ENCODE assay signal across 23 cellular contexts in genomic region chr1:234292006-234292405, GRCh38.
DNase-seq lines count a peak whose midpoint lies in the region; ATAC-seq, FAIRE-seq and TF ChIP-seq lines count a peak whose summit lies in the region.
"Had no signal": no experiment of that assay in that cellular context is flagged by ENCODE, and none has a peak within 500 bp of the region (broad histone marks: within the 10 kb centered on the region; RNA-seq: fewer than 3 reads in every experiment).

No MANE protein-coding gene starts in this region.

- TF ChIP-seq EP300 in HepG2 (IDR thresholded peaks at IDR 0.05; ENCODE audit: low read depth in 2 of 2, low read length in 2 of 2) (no peak), HepG2 (CRISPR knock-in tag; IDR thresholded peaks at IDR 0.05; ENCODE audit: borderline replicate concordance) (no peak)

- no peak overlapping the region for H3K27ac ChIP-seq in HepG2 (ENCODE audit: extremely low read length, insufficient read depth, low read length)
- H3K27ac ChIP-seq in heart left ventricle: no peak overlapping the region
- H3K27ac ChIP-seq: A549; BLaER1 treated with 17β-estradiol and CSF1 and Interleukin-3, amounts not matched to agents 10 nM and 100 nM had no signal

- no peak for TF ChIP-seq RAD21 in HepG2 (CRISPR knock-in tag; IDR thresholded peaks at IDR 0.05)

- 100% methylated on average over 2 of the region's 4 CpGs for WGBS in HepG2 (ENCODE audit: low lambda C conversion rate)
- WGBS in heart left ventricle, 4 donors: 83 to 90% (median 88%) methylated on average over 4 of the region's 4 CpGs

- H3K9me3 ChIP-seq in HepG2 (ENCODE audit: low read length) (no peaks in the 10 kb centered on the region), heart left ventricle (peaks cover 0 to 21% (median 0%) of the 10 kb centered on the region in 12 donors)
- H3K9me3 ChIP-seq: BE2C had no signal

- BruUV-seq in HepG2 (replicated peaks; lab: Mats Ljungman, UMichigan): no TSS peak

- H4K20me1 ChIP-seq in HepG2 (ENCODE audit: insufficient read depth, low read length): no peaks in the 10 kb centered on the region
- H4K20me1 ChIP-seq: BLaER1 treated with 17β-estradiol and CSF1 and Interleukin-3, amounts not matched to agents 10 nM and 100 nM had no signal

- no peaks in the 10 kb centered on the region for H3K79me2 ChIP-seq in HepG2 (ENCODE audit: insufficient read depth, low read length)

- in situ Hi-C loops in G401 (cut with HindIII; ENCODE audit: low sequenced_read_pairs) (no loop called here), HepG2 (cut with HindIII; ENCODE audit: extremely low pct_ligation_motif_present, low pct_unique_long_range_greater_than_20kb) (no loop called here)

- no peak overlapping the region for H3K9ac ChIP-seq in HepG2 (ENCODE audit: insufficient read depth, low read depth, low read length)
- H3K9ac ChIP-seq: BLaER1 treated with 17β-estradiol and CSF1 and Interleukin-3, amounts not matched to agents 10 nM and 100 nM had no signal

- no peak for TF ChIP-seq POLR2A in HepG2 (IDR thresholded peaks at IDR 0.05; ENCODE audit: insufficient read depth in 1 of 2, low read depth in 2 of 2, low read length in 2 of 2)
- TF ChIP-seq POLR2A in heart left ventricle (IDR thresholded peaks at IDR 0.05): no peak

- ATAC-seq in GM21737 (IDR thresholded peaks at IDR 0.05; ENCODE audit: unreplicated experiment) (no peak), HepG2 (no peak), heart left ventricle (no peak)
- ATAC-seq: A549, GM12878, GM23338, HCT116 had no signal

- FAIRE-seq in bronchial epithelial cell (lab: Jason Lieb, UNC) (peak; percentile 64), HepG2 (lab: Jason Lieb, UNC) (no peak)
- FAIRE-seq: A549, D721Med, GM12878, GM19239 had no signal

- CTCF ChIA-PET in HepG2 (lab: Yijun Ruan, JAX; ENCODE audit: low intra/inter-chr PET ratio, low total read pairs): no interaction called here

- intact Hi-C loops in HepG2 (cut with micrococcal nuclease; ENCODE audit: unreplicated experiment) (no loop called here), heart left ventricle (cut with DNase I) (no loop called here)

- no peak overlapping the region for H3K4me3 ChIP-seq in bronchial epithelial cell (ENCODE audit: low read depth, low read length)
- H3K4me3 ChIP-seq in HepG2 (replicated peaks in 1 of 3; ENCODE audit: insufficient read depth in 1 of 3, low read depth in 2 of 3, low read length in 3 of 3): no peak overlapping the region
- H3K4me3 ChIP-seq in heart left ventricle: no peak overlapping the region
- H3K4me3 ChIP-seq: A549; BLaER1 treated with 17β-estradiol and CSF1 and Interleukin-3, amounts not matched to agents 10 nM and 100 nM; GM12878; GM23338 had no signal

- H3K4me2 ChIP-seq in HepG2 (ENCODE audit: low read depth, low read length): no peak overlapping the region
- H3K4me2 ChIP-seq: A549; BLaER1 treated with 17β-estradiol and CSF1 and Interleukin-3, amounts not matched to agents 10 nM and 100 nM; GM23338 had no signal

- TF ChIP-seq CTCF in bronchial epithelial cell (IDR thresholded peaks at IDR 0.05; ENCODE audit: insufficient read depth, low read length, severe bottlenecking): no peak
- TF ChIP-seq CTCF in HepG2 (CRISPR knock-in tag; IDR thresholded peaks at IDR 0.05): no peak
- no peak for TF ChIP-seq CTCF in heart left ventricle (IDR thresholded peaks at IDR 0.05)

- H2AFZ ChIP-seq in HepG2 (ENCODE audit: low read length): no peak overlapping the region
- H2AFZ ChIP-seq: GM23338 had no signal

- peak; percentile 99 for DNase-seq in G401 (ENCODE audit: low spot score)
- no peak for DNase-seq in bronchial epithelial cell (ENCODE audit: low read depth)
- peak; percentile 89 for DNase-seq in cerebellum (ENCODE audit: low spot score)
- no peak for DNase-seq in HepG2 (ENCODE audit: low spot score)
- DNase-seq in heart left ventricle: no peak
- DNase-seq: 8988T; ACHN; AML-193; BE2C; CD4-positive, alpha-beta T cell; CD8-positive, alpha-beta memory T cell; DMS153; DND-41; GDM1; H9 had no signal

- no peaks in the 10 kb centered on the region for H3K36me3 ChIP-seq in bronchial epithelial cell (ENCODE audit: control insufficient read depth, insufficient read depth, low read length)
- H3K36me3 ChIP-seq in HepG2 (replicated peaks in 1 of 2; ENCODE audit: control insufficient read depth in 1 of 2, insufficient read depth in 2 of 2, low read length in 2 of 2): no peaks in the 10 kb centered on the region
- no peaks in the 10 kb centered on the region for H3K36me3 ChIP-seq in heart left ventricle
- H3K36me3 ChIP-seq: BE2C; BLaER1 treated with 17β-estradiol and CSF1 and Interleukin-3, amounts not matched to agents 10 nM and 100 nM had no signal

- H3K27me3 ChIP-seq in bronchial epithelial cell (ENCODE audit: control insufficient read depth, insufficient read depth, low read length) (no peaks in the 10 kb centered on the region), HepG2 (ENCODE audit: control insufficient read depth in 1 of 2, insufficient read depth in 2 of 2, low read length in 2 of 2) (peaks cover 2 to 33% of the 10 kb centered on the region in 2 experiments; a peak in 3 of 5 replicates), heart left ventricle (peaks cover 0 to 35% (median 0%) of the 10 kb centered on the region in 9 donors)
- H3K27me3 ChIP-seq: BLaER1 treated with 17β-estradiol and CSF1 and Interleukin-3, amounts not matched to agents 10 nM and 100 nM had no signal

- no peaks in the 10 kb centered on the region for H3K4me1 ChIP-seq in HepG2 (ENCODE audit: insufficient read depth, low read length)
- no peaks in the 10 kb centered on the region for H3K4me1 ChIP-seq in heart left ventricle
- H3K4me1 ChIP-seq: A549, BE2C had no signal

- POLR2A ChIA-PET in HepG2 (lab: Yijun Ruan, JAX): no interaction called here

TF ChIP-seq in HepG2, 621 proteins besides CTCF, POLR2A, EP300 and RAD21:
- TF ChIP-seq ZNF235 (CRISPR knock-in tag; IDR thresholded peaks at IDR 0.05; ENCODE audit: borderline replicate concordance): no peak
- no peak for TF ChIP-seq MIER3 (CRISPR knock-in tag; IDR thresholded peaks at IDR 0.05; ENCODE audit: borderline replicate concordance)
- no peak for TF ChIP-seq ZC3H13 (CRISPR knock-in tag; IDR thresholded peaks at IDR 0.05)
- no peak for TF ChIP-seq E2F1 (CRISPR knock-in tag; IDR thresholded peaks at IDR 0.05)
- no peak for TF ChIP-seq ARNT2 (CRISPR knock-in tag; IDR thresholded peaks at IDR 0.05; ENCODE audit: low read depth)
- no peak for TF ChIP-seq NFIB (CRISPR knock-in tag; IDR thresholded peaks at IDR 0.05; ENCODE audit: borderline replicate concordance)
- TF ChIP-seq ZNF775 (CRISPR knock-in tag; IDR thresholded peaks at IDR 0.05; ENCODE audit: borderline replicate concordance): no peak
- no peak for TF ChIP-seq CEBPG (CRISPR knock-in tag; IDR thresholded peaks at IDR 0.05)
- TF ChIP-seq ZNF557 (CRISPR knock-in tag; IDR thresholded peaks at IDR 0.05): no peak
- no peak for TF ChIP-seq ZEB1 (IDR thresholded peaks at IDR 0.05; ENCODE audit: insufficient replicate concordance, low read depth)

Comparison
In these comparisons a context has a peak if more than half of its experiments do, and no peak if none do; other contexts are left out.
1. DNase-seq: peak in G401 (single experiment) and cerebellum (single experiment); none in bronchial epithelial cell (single experiment), HepG2 (single experiment) and heart left ventricle (0 of 5).